In the genomic region with DNA sequence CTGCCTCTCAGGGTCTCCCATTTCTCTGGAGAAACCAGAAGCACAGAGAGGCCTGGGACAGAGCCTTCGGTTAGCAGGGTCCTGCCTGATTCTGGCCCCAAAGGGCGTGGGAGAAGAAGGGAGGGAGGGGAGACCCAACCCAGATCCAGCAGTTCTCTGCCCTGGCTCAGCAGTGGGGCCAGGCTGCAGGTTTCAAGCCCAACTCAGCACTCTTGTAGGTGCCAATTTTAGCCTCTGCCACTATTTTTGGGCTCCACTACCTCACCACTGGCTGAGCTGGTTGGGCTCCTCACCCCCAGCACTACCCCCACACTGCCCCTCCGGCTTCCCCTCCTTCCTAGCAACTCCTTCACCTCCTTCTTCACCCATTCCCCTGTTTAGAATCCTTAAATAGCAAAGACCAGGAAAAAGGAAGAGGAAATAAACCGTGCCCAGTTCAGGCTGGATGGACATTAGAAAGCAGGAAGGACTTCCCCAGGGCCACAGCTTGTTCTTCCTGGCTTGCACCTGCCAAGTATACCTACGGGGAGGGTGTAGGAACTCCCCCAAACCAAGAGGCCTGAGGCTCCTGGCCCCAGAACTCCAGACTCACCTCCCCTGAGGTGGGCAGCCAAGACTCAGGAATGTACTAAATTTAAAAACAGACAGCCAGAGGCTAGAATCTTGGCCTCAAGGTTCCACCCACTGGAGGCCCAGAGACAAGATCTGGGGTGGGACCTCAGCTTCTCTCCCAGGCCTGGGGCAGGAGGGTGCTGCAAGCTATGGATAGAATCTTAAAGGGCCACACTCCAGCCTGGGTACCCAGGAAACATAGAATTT, we compare ENCODE assay signal across 8 cellular contexts. TPM values are rescaled to one million over a fixed set of nuclear protein-coding genes. Genes with fewer than 3 reads are reported as not detected.
DNase-seq lines count a peak whose midpoint lies in the region; ATAC-seq, FAIRE-seq and TF ChIP-seq lines count a peak whose summit lies in the region.

No MANE protein-coding gene starts in this region.

- 57% methylated on average over 3 of the region's 5 CpGs for WGBS in right lobe of liver (ENCODE audit: insufficient coverage, low coverage, low lambda C conversion rate, missing lambda C conversion rate)

- peak overlapping the region; percentile 89 for H3K4me3 ChIP-seq in CD4-positive, CD25-positive, alpha-beta regulatory T cell (ENCODE audit: low read depth, low read length)
- peak overlapping the region in 2 of 3 donors; percentile 57 to 59 for H3K4me3 ChIP-seq in right lobe of liver
- H3K4me3 ChIP-seq in upper lobe of right lung, result peak overlapping the region; percentile 91

- H3K9me3 ChIP-seq in CD4-positive, CD25-positive, alpha-beta regulatory T cell (ENCODE audit: control insufficient read depth in 2 of 2, low read length in 2 of 2), result no peaks in the 10 kb centered on the region
- H3K9me3 ChIP-seq in KOPT-K1 (ENCODE audit: insufficient read depth, low read length, poor library complexity, severe bottlenecking), result no peaks in the 10 kb centered on the region
- H3K9me3 ChIP-seq in right lobe of liver, result no peaks in the 10 kb centered on the region
- no peaks in the 10 kb centered on the region for H3K9me3 ChIP-seq in upper lobe of right lung

- H3K4me1 ChIP-seq in CD4-positive, CD25-positive, alpha-beta regulatory T cell (ENCODE audit: control insufficient read depth, insufficient read depth, low read length, poor library complexity, severe bottlenecking), result peaks cover 75% of the 10 kb centered on the region
- peaks cover 0 to 6% (median 0%) of the 10 kb centered on the region in 4 donors for H3K4me1 ChIP-seq in right lobe of liver
- peaks cover 70% of the 10 kb centered on the region for H3K4me1 ChIP-seq in upper lobe of right lung

- no peak for TF ChIP-seq POLR2A in right lobe of liver (IDR thresholded peaks at IDR 0.05)
- no peak for TF ChIP-seq POLR2A in H54 (IDR thresholded peaks at IDR 0.05; ENCODE audit: low read depth, low read length)

- no peaks in the 10 kb centered on the region for H3K36me3 ChIP-seq in CD4-positive, CD25-positive, alpha-beta regulatory T cell (ENCODE audit: control insufficient read depth, insufficient read depth, low read length)
- H3K36me3 ChIP-seq in KOPT-K1 (ENCODE audit: insufficient read depth, low read length) (peaks cover 4% of the 10 kb centered on the region; the same call in 1 of the 2 replicates), right lobe of liver (no peaks in the 10 kb centered on the region), upper lobe of right lung (no peaks in the 10 kb centered on the region)

- no peak for ATAC-seq in CD4-positive, CD25-positive, alpha-beta regulatory T cell (ENCODE audit: low read depth in 2 of 2)
- ATAC-seq in right lobe of liver (no peak), upper lobe of right lung (no peak)

- peaks cover 6 to 75% (median 49%) of the 10 kb centered on the region in 4 donors for H3K4me1 Mint-ChIP-seq in CD4-positive, CD25-positive, alpha-beta regulatory T cell
- H3K4me1 Mint-ChIP-seq in brain, result peaks cover 88% of the 10 kb centered on the region

- H3K27me3 Mint-ChIP-seq in CD4-positive, CD25-positive, alpha-beta regulatory T cell, result no peaks in the 10 kb centered on the region
- H3K27me3 Mint-ChIP-seq in brain, result peaks cover 12% of the 10 kb centered on the region

- no peaks in the 10 kb centered on the region for H3K27me3 ChIP-seq in CD4-positive, CD25-positive, alpha-beta regulatory T cell (ENCODE audit: control insufficient read depth, insufficient read depth, low read length)
- no peaks in the 10 kb centered on the region for H3K27me3 ChIP-seq in right lobe of liver
- H3K27me3 ChIP-seq in upper lobe of right lung, result no peaks in the 10 kb centered on the region

- peak overlapping the region; percentile 86 for H3K27ac ChIP-seq in CD4-positive, CD25-positive, alpha-beta regulatory T cell (ENCODE audit: insufficient read depth, low read length, poor library complexity, severe bottlenecking)
- H3K27ac ChIP-seq in KOPT-K1 (ENCODE audit: low read depth, low read length, poor library complexity, severe bottlenecking) (peak overlapping the region; percentile 98), right lobe of liver (peak overlapping the region; percentile 73 to 89 (median 77)), upper lobe of right lung (peak overlapping the region; percentile 93)

- H3K9me3 Mint-ChIP-seq in CD4-positive, CD25-positive, alpha-beta regulatory T cell, result peaks cover 0 to 1% (median 0%) of the 10 kb centered on the region in 7 donors
- H3K9me3 Mint-ChIP-seq in brain, result peaks cover 0 to 4% (median 0%) of the 10 kb centered on the region in 5 experiments

- H3K36me3 Mint-ChIP-seq in CD4-positive, CD25-positive, alpha-beta regulatory T cell, result peaks cover 15% of the 10 kb centered on the region
- peaks cover 9% of the 10 kb centered on the region for H3K36me3 Mint-ChIP-seq in brain

- no peak for TF ChIP-seq CTCF in brain (conservative IDR thresholded peaks at IDR 0.05)
- TF ChIP-seq CTCF in right lobe of liver (IDR thresholded peaks at IDR 0.05), result no peak
- no peak for TF ChIP-seq CTCF in upper lobe of right lung (IDR thresholded peaks at IDR 0.05)

- no peak for FAIRE-seq in H54 (lab: Jason Lieb, UNC)

- peak overlapping the region; percentile 92 to 100 (median 99) for H3K4me3 Mint-ChIP-seq in CD4-positive, CD25-positive, alpha-beta regulatory T cell
- peak overlapping the region; percentile 90 to 97 (median 93) for H3K4me3 Mint-ChIP-seq in brain

- intact Hi-C loops in right lobe of liver (cut with DNase I), result loop anchor here in 1 of 2 donors (5.0 kb wide), 1 partner anchor 37 kb away; the partner anchor contains the start of gene RXFP4
- intact Hi-C loops in upper lobe of right lung (cut with DNase I), result no loop called here

- H3K27ac Mint-ChIP-seq in CD4-positive, CD25-positive, alpha-beta regulatory T cell, result peak overlapping the region; percentile 95 to 98 (median 95)
- peak overlapping the region; percentile 90 to 99 (median 99) for H3K27ac Mint-ChIP-seq in brain

- no peak for DNase-seq in CD4-positive, CD25-positive, alpha-beta regulatory T cell
- DNase-seq in right lobe of liver, result no peak
- no peak for DNase-seq in upper lobe of right lung
- no peak for DNase-seq in NCI-H2196 treated with DMSO at 0.1 percent for 48 hours (lab: John Stamatoyannopoulos, UW; ENCODE audit: unreplicated experiment)
- no peak for DNase-seq in H54 (ENCODE audit: insufficient read length, low spot score)
- DNase-seq in DMS79 (lab: John Stamatoyannopoulos, UW), result no peak

RNA-seq across cellular contexts. Expression of gene ARHGEF2, which starts 1.4 kb away (rescaled TPM):
- total RNA-seq in CD4-positive, CD25-positive, alpha-beta regulatory T cell, result 108 TPM
- 10 to 100 TPM; 16.1 to 19.2 (median 16.3) TPM for polyA plus RNA-seq in CD4-positive, CD25-positive, alpha-beta regulatory T cell
- 195 TPM for polyA plus RNA-seq in brain (ENCODE audit: insufficient read depth, low read depth, low replicate concordance)
- total RNA-seq in right lobe of liver, result 10 to 100 TPM in 4 of 6 experiments, 1 to 10 TPM in 2; 7.9 to 23.8 (median 13.1) TPM
- 220 TPM for total RNA-seq in upper lobe of right lung

RNA-seq across cellular contexts. Expression of gene RXFP4, which starts 38.3 kb away (rescaled TPM):
- total RNA-seq in CD4-positive, CD25-positive, alpha-beta regulatory T cell, result not detected
- polyA plus RNA-seq in CD4-positive, CD25-positive, alpha-beta regulatory T cell, result 1 to 10 TPM in 1 of 4 donors, under 1 TPM in 1, not detected in 2; 0.32 to 1.4 TPM
- polyA plus RNA-seq in brain (ENCODE audit: insufficient read depth, low read depth, low replicate concordance), result not detected
- total RNA-seq in right lobe of liver (not detected), upper lobe of right lung (not detected)

RNA-seq across cellular contexts. Expression of gene SSR2, which starts 41.0 kb away (rescaled TPM):
- total RNA-seq in CD4-positive, CD25-positive, alpha-beta regulatory T cell, result 196 TPM
- 100 to 1,000 TPM; 358 to 421 (median 392) TPM for polyA plus RNA-seq in CD4-positive, CD25-positive, alpha-beta regulatory T cell
- polyA plus RNA-seq in brain (ENCODE audit: insufficient read depth, low read depth, low replicate concordance), result 451 TPM
- total RNA-seq in right lobe of liver, result 100 to 1,000 TPM in 4 of 6 experiments, 10 to 100 TPM in 2; 59.5 to 227 (median 103) TPM
- total RNA-seq in upper lobe of right lung, result 231 TPM

RNA-seq across cellular contexts. Expression of gene KHDC4, which starts 45.5 kb away (rescaled TPM):
- 60.1 TPM for total RNA-seq in CD4-positive, CD25-positive, alpha-beta regulatory T cell
- polyA plus RNA-seq in CD4-positive, CD25-positive, alpha-beta regulatory T cell, result 10 to 100 TPM in 1 of 4 donors, 1 to 10 TPM in 3; 7.4 to 10.8 (median 8.3) TPM
- 24.1 TPM for polyA plus RNA-seq in brain (ENCODE audit: insufficient read depth, low read depth, low replicate concordance)
- total RNA-seq in right lobe of liver (10 to 100 TPM; 14.1 to 19.0 (median 17.2) TPM), upper lobe of right lung (40.1 TPM)
